ENCODE assay signal across 1 cellular context in the genomic region with DNA sequence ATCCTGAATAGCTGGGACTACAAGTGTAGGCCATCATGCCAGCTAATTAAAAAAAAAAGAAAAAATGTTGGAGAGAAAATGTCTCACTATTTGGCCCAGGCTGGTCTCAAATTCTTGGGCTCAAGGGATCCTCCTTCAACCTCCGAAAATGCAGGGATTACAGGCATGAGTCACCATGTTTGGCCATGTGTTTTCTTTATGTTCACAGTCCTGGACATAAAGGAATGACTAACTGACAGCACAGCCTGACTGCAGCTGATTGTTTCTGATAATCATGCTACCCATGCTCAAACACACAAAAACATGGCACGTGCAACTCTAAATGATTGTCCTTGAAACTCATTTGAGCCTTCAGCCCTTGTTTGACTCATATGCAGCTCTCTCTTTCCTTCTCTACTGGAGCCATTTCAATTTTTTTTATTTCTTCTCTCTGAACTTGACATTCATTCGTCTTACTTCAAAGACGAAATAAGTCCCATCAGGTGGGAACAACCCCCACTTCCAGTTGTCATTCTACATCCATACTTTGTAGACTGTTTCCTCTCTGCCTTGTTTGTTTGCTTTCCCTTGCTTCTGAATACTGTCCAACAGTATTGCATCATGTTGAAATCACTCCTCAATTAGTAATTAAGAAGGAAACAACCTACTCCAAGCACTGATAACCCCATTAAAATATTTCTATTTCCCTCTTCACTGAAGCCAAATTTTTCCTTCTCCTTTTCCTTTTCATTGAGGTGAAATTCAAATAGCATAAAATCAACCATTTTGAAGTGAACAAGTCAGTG.
TF ChIP-seq lines count a peak whose summit lies in the region.

No MANE protein-coding gene starts in this region.

TF ChIP-seq in HepG2, 621 proteins besides CTCF, POLR2A, EP300 and RAD21 (continued from another document):
- TF ChIP-seq ARHGAP35 (CRISPR knock-in tag; IDR thresholded peaks at IDR 0.05; ENCODE audit: borderline replicate concordance), result no peak
